1 cellular context compared by ENCODE assay signal in genomic region chr22:45469573-45470383, GRCh38.
TF ChIP-seq lines count a peak whose summit lies in the region.

No MANE protein-coding gene starts in this region.

TF ChIP-seq in WTC11, 78 proteins besides CTCF, POLR2A, EP300 and RAD21 (continued from another document):
- no peak for TF ChIP-seq FOXK1 (CRISPR knock-in tag; IDR thresholded peaks at IDR 0.05)
- no peak for TF ChIP-seq AR (CRISPR knock-in tag; IDR thresholded peaks at IDR 0.05)
- no peak for TF ChIP-seq EMX1 (CRISPR knock-in tag; IDR thresholded peaks at IDR 0.05)
- no peak for TF ChIP-seq HMGA2 (CRISPR knock-in tag; IDR thresholded peaks at IDR 0.05)
- TF ChIP-seq ZNF138 (CRISPR knock-in tag; conservative IDR thresholded peaks at IDR 0.05): no peak
- TF ChIP-seq MYBL2 (CRISPR knock-in tag; IDR thresholded peaks at IDR 0.05): no peak
- TF ChIP-seq, protein P1, sequence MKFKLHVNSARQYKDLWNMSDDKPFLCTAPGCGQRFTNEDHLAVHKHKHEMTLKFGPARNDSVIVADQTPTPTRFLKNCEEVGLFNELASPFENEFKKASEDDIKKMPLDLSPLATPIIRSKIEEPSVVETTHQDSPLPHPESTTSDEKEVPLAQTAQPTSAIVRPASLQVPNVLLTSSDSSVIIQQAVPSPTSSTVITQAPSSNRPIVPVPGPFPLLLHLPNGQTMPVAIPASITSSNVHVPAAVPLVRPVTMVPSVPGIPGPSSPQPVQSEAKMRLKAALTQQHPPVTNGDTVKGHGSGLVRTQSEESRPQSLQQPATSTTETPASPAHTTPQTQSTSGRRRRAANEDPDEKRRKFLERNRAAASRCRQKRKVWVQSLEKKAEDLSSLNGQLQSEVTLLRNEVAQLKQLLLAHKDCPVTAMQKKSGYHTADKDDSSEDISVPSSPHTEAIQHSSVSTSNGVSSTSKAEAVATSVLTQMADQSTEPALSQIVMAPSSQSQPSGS (CRISPR knock-in tag; IDR thresholded peaks at IDR 0.05; ENCODE audit: borderline replicate concordance, low read depth): no peak
- no peak for TF ChIP-seq FOXJ3 (CRISPR knock-in tag; IDR thresholded peaks at IDR 0.05; ENCODE audit: borderline replicate concordance)
